ENCODE assay signal across 8 cellular contexts in genomic region chrX:40097492-40098263, GRCh38. TPM values are rescaled to one million over a fixed set of nuclear protein-coding genes. Genes with fewer than 3 reads are reported as not detected.
DNase-seq lines count a peak whose midpoint lies in the region; ATAC-seq lines count a peak whose summit lies in the region.

Gene BCOR (minus strand): TSS chrX:40097958. CDS start chrX:40077929, 20,029 bp downstream.

- DNase-seq in CD1c-positive myeloid dendritic cell (ENCODE audit: extremely low spot score) (peak; percentile 65), H4 (ENCODE audit: low spot score) (peak; percentile 61), NCI-H510A (lab: John Stamatoyannopoulos, UW) (peak; percentile 72), mesenteric fat pad (ENCODE audit: low spot score) (no peak)
- peak; percentile 75 to 76 for DNase-seq in activated CD4-positive, alpha-beta T cell treated with anti-CD3 and anti-CD28 coated beads, Interleukin-2, amount 50 U/mL, for 48 hours
- peak; percentile 44 for DNase-seq in effector CD8-positive, alpha-beta T cell (lab: John Stamatoyannopoulos, UW)
- peak; percentile 57 to 65 for DNase-seq in stimulated activated CD8-positive, alpha-beta memory T cell treated with anti-CD3 and anti-CD28 coated beads, Interleukin-15, amount 100 ng/mL, for 4 hours (ENCODE audit: low read depth in 2 of 2)

- ATAC-seq in GM18519 (IDR thresholded peaks at IDR 0.05; ENCODE audit: low FRiP score, unreplicated experiment), result no peak

RNA-seq across cellular contexts. Expression of gene BCOR, which starts in this region (rescaled TPM):
- 22.8 and 23.8 TPM in 2 replicates for total RNA-seq in H4 (2014; rRNA removed; shearing (Covaris generic))
- 20.5 TPM for total RNA-seq in mesenteric fat pad
